In the genomic region with DNA sequence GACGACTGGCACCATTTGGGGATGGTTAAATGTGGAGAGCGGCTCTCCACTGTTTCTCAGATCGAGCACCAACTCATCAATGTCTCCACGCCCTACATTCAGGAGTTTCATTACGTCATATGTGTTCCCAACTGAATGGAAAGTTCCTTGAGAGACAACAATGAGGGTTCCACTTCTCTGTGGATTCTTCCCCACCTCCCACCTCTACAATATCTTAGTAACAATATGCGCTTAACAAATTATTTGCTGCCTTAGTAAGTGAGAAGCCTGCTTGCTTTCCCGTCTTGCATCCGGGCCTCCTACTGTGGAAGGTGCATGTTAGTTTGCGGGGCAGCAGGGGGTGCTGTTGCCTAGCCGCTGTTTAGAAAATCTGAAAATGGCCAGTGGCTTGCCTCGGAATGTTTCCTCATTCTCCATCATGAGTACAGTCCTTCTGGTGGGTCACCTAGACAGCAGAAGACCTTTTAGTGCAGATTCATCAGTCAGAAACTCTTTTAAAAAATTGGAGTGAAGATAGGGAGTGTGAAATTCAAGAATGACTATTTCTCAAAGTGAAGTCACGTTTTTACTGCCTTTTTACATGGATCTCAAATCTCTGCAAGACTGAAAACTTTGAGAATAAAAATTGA, we compare ENCODE assay signal across 8 cellular contexts. TPM values are rescaled to one million over a fixed set of nuclear protein-coding genes. Genes with fewer than 3 reads are reported as not detected.
DNase-seq lines count a peak whose midpoint lies in the region; ATAC-seq, FAIRE-seq and TF ChIP-seq lines count a peak whose summit lies in the region.

No MANE protein-coding gene starts in this region.

- H3K9me2 ChIP-seq in OCI-LY7 (ENCODE audit: insufficient read depth, low read length), result no peaks in the 10 kb centered on the region
- H3K9me2 ChIP-seq in hepatocyte (replicated peaks; ENCODE audit: insufficient read depth), result no peaks in the 10 kb centered on the region

- H2AFZ ChIP-seq in OCI-LY7 (ENCODE audit: low read length) (no peak overlapping the region), hepatocyte (no peak overlapping the region)

- peak; percentile 81 for FAIRE-seq in D721Med (lab: Jason Lieb, UNC)

- H3K27ac ChIP-seq in OCI-LY7 (ENCODE audit: low read depth, low read length, poor library complexity, severe bottlenecking), result no peak overlapping the region
- H3K27ac ChIP-seq in ascending aorta, result no peak overlapping the region
- H3K27ac ChIP-seq in hepatocyte, result no peak overlapping the region
- no peak overlapping the region for H3K27ac ChIP-seq in spleen

- H3K36me3 ChIP-seq in OCI-LY7 (ENCODE audit: insufficient read depth, low read length) (no peaks in the 10 kb centered on the region), ascending aorta (peaks cover 46 to 52% of the 10 kb centered on the region in 2 donors), hepatocyte (replicated peaks; ENCODE audit: insufficient read depth, low read depth) (no peaks in the 10 kb centered on the region), spleen (peaks cover 0 to 66% (median 0%) of the 10 kb centered on the region in 6 donors)

- H3K4me1 ChIP-seq in OCI-LY7 (ENCODE audit: insufficient read depth, low read length, poor library complexity, severe bottlenecking) (no peaks in the 10 kb centered on the region), ascending aorta (no peaks in the 10 kb centered on the region), hepatocyte (ENCODE audit: insufficient read depth) (no peaks in the 10 kb centered on the region), spleen (peaks cover 0 to 5% (median 0%) of the 10 kb centered on the region in 6 donors)

- no peaks in the 10 kb centered on the region for H3K9me3 ChIP-seq in OCI-LY7 (ENCODE audit: low read length)
- no peaks in the 10 kb centered on the region for H3K9me3 ChIP-seq in ascending aorta
- no peaks in the 10 kb centered on the region for H3K9me3 ChIP-seq in hepatocyte (ENCODE audit: low read depth)
- no peaks in the 10 kb centered on the region for H3K9me3 ChIP-seq in spleen

- POLR2A ChIA-PET in OCI-LY7 (lab: Charles Lee), result interaction anchor here (0.6 kb wide), 1 partner anchor 26 kb away, joined by 3 read pairs; no protein-coding TSS in a partner anchor

- H3K27me3 ChIP-seq in ascending aorta (no peaks in the 10 kb centered on the region), hepatocyte (no peaks in the 10 kb centered on the region), spleen (replicated peaks in 1 of 7) (no peaks in the 10 kb centered on the region)

- no peaks in the 10 kb centered on the region for H4K20me1 ChIP-seq in OCI-LY7 (ENCODE audit: insufficient read depth, low read length)
- H4K20me1 ChIP-seq in hepatocyte (ENCODE audit: insufficient read depth, poor library complexity, severe bottlenecking), result no peaks in the 10 kb centered on the region

- TF ChIP-seq POLR2A in spleen (IDR thresholded peaks at IDR 0.05), result no peak

- BruUV-seq in OCI-LY7 (replicated peaks; lab: Mats Ljungman, UMichigan), result no TSS peak

- CTCF ChIA-PET in OCI-LY7 (lab: Charles Lee; ENCODE audit: unreplicated experiment), result no interaction called here

- intact Hi-C loops in OCI-LY7 (cut with micrococcal nuclease; ENCODE audit: unreplicated experiment), result loop anchor here (1.0 kb wide), 2 partner anchors 190 to 195 kb away; no protein-coding TSS in a partner anchor
- intact Hi-C loops in ascending aorta (cut with DNase I), result loop anchor here (5.0 kb wide), 1 partner anchor 194 kb away; no protein-coding TSS in a partner anchor
- intact Hi-C loops in spleen (cut with DNase I; ENCODE audit: low total_unique reads), result loop anchor here (5.0 kb wide), 1 partner anchor 189 kb away; no protein-coding TSS in a partner anchor

- peak; percentile 96 for TF ChIP-seq CTCF in D721Med (IDR thresholded peaks at IDR 0.05; ENCODE audit: insufficient read depth, missing control alignments)
- peak; percentile 92 for TF ChIP-seq CTCF in OCI-LY7 (conservative IDR thresholded peaks at IDR 0.05; ENCODE audit: low read length)
- peak; percentile 34 to 66 (median 53) for TF ChIP-seq CTCF in ascending aorta (IDR thresholded peaks at IDR 0.05)
- TF ChIP-seq CTCF in hepatocyte (IDR thresholded peaks at IDR 0.05; ENCODE audit: poor library complexity), result peak; percentile 83
- TF ChIP-seq CTCF in spleen (IDR thresholded peaks at IDR 0.05 in 8 of 11, conservative IDR thresholded peaks at IDR 0.05 in 3 of 11), result peak; percentile 24 to 79 (median 57)

- H3K79me2 ChIP-seq in OCI-LY7 (ENCODE audit: insufficient read depth, low read depth, low read length) (no peaks in the 10 kb centered on the region), hepatocyte (no peaks in the 10 kb centered on the region)

- no peak overlapping the region for H3K4me2 ChIP-seq in OCI-LY7 (ENCODE audit: low read length)
- no peak overlapping the region for H3K4me2 ChIP-seq in hepatocyte

- 34% methylated on average over 12 of the region's 12 CpGs for WGBS in hepatocyte (ENCODE audit: low lambda C conversion rate, missing lambda C conversion rate)
- 53 to 62% (median 55%) methylated on average over 12 of the region's 12 CpGs for WGBS in spleen, 5 donors

- ATAC-seq in GM21360 (IDR thresholded peaks at IDR 0.05; ENCODE audit: unreplicated experiment), result peak; percentile 84

- DNase-seq in D721Med (ENCODE audit: insufficient read length, low spot score), result no peak
- peak; percentile 62 for DNase-seq in HT1080 (ENCODE audit: low read depth)
- peak; percentile 48 for DNase-seq in OCI-LY7 (ENCODE audit: low spot score)
- no peak for DNase-seq in ascending aorta (ENCODE audit: low spot score in 2 of 2)
- DNase-seq in hepatocyte (ENCODE audit: low spot score), result peak; percentile 77
- DNase-seq in spleen, result no peak
- no peak for DNase-seq in NCI-H1048 (lab: John Stamatoyannopoulos, UW)

- H3K4me3 ChIP-seq in OCI-LY7 (ENCODE audit: low read depth, low read length, poor library complexity, severe bottlenecking) (no peak overlapping the region), ascending aorta (no peak overlapping the region), hepatocyte (no peak overlapping the region), spleen (no peak overlapping the region)

RNA-seq across cellular contexts. Expression of a gene that starts 55.7 kb away (rescaled TPM):
- total RNA-seq in HT1080 (2014; rRNA removed; shearing (Covaris generic)), result not detected in 2 replicates
- polyA plus RNA-seq in HT1080 (2015; cell fraction: cytosol; rRNA removed), result not detected in 2 replicates
- 0.03 TPM in 1 of 2 replicates, not detected in the other for polyA plus RNA-seq in HT1080 (2015; cell fraction: nucleus; rRNA removed)
- not detected in 2 replicates for total RNA-seq in OCI-LY7 (2014; rRNA removed; shearing (Covaris generic))
- total RNA-seq in OCI-LY7 (2022), result not detected in 2 replicates
- not detected for total RNA-seq in ascending aorta
- total RNA-seq in hepatocyte, result not detected in 2 replicates
- polyA plus RNA-seq in hepatocyte, result not detected in 2 replicates
- not detected for total RNA-seq in spleen
- under 1 TPM in 1 of 3 donors, not detected in 2; 0.03 TPM for polyA plus RNA-seq in spleen

Comparison
In these comparisons a context has a peak if more than half of its experiments do, and no peak if none do; other contexts are left out.
1. DNase-seq: peak in HT1080 (single experiment), OCI-LY7 (single experiment) and hepatocyte (single experiment); none in D721Med (single experiment), ascending aorta (0 of 2), spleen (single experiment) and NCI-H1048 (single experiment).
2. Peak in every context shown above with its lines, with median percentiles within 50 percentile points of each other: CTCF ChIP-seq.